In genomic region chr6:34601706-34602105, GRCh38 we compare ENCODE assay signal across 15 cellular contexts. TPM values are rescaled to one million over a fixed set of nuclear protein-coding genes. Genes with fewer than 3 reads are reported as not detected.
A peak's percentile ranks its signal among the peaks of the same experiment; 100 is the strongest.
DNase-seq lines count a peak whose midpoint lies in the region; ATAC-seq, FAIRE-seq and TF ChIP-seq lines count a peak whose summit lies in the region.
"Had no signal": no experiment of that assay in that cellular context is flagged by ENCODE, and none has a peak within 500 bp of the region (broad histone marks: within the 10 kb centered on the region; RNA-seq: fewer than 3 reads in every experiment).

No MANE protein-coding gene starts in this region.

- peaks cover 28% of the 10 kb centered on the region for H4K20me1 ChIP-seq in GM23338 (replicated peaks; ENCODE audit: insufficient read depth)

- DNase-seq in GM23338 (ENCODE audit: low spot score) (peak; percentile 48), NCI-H2196 treated with DMSO at 0.1 percent for 48 hours (lab: John Stamatoyannopoulos, UW; ENCODE audit: unreplicated experiment) (peak; percentile 45), cerebellar cortex (ENCODE audit: low spot score) (peak; percentile 97), pancreas (no peak), GOT3 (lab: John Stamatoyannopoulos, UW) (no peak)
- DNase-seq: activated CD4-positive, alpha-beta T cell treated with anti-CD3 and anti-CD28 coated beads for 36 hours; CD4-positive, alpha-beta T cell; foreskin keratinocyte; NCI-H1436 treated with DMSO at 0.1 percent for 48 hours; SIG-M5; stimulated activated CD4-positive, alpha-beta T cell treated with anti-CD3 and anti-CD28 coated beads, Interleukin-2, amount 100 ng/mL, for 48 hours had no signal

- no peak overlapping the region for H3K27ac ChIP-seq in GM23338 (ENCODE audit: low read depth)
- H3K27ac ChIP-seq in pancreas, result peak overlapping the region in 3 of 4 donors; percentile 8 to 74 (median 69)
- H3K27ac ChIP-seq: foreskin keratinocyte had no signal

- intact Hi-C loops in pancreas (cut with DNase I), result loop anchor here in 1 of 3 donors (10.0 kb wide), 1 partner anchor 137 kb away; the partner anchor contains the start of gene PACSIN1

- TF ChIP-seq CTCF in GM23338 (conservative IDR thresholded peaks at IDR 0.05; ENCODE audit: low read depth in 2 of 2), result no peak
- TF ChIP-seq CTCF in pancreas (IDR thresholded peaks at IDR 0.05), result no peak

- 68 to 69% methylated on average over 4 of the region's 4 CpGs for WGBS in pancreas, 2 donors

- 0 out of 2 replicates have a peak, but pooled peaks cover 4% of the 10 kb centered on the region for H3K36me3 ChIP-seq in GM23338 (ENCODE audit: insufficient read depth)
- H3K36me3 ChIP-seq in pancreas, result no peaks in the 10 kb centered on the region

- H3K27me3 ChIP-seq in GM23338 (ENCODE audit: insufficient read depth) (no peaks in the 10 kb centered on the region), pancreas (no peaks in the 10 kb centered on the region)
- H3K27me3 ChIP-seq: foreskin keratinocyte had no signal

- peak overlapping the region; percentile 41 for H3K4me2 ChIP-seq in GM23338

- H3K4me1 ChIP-seq in GM23338 (ENCODE audit: insufficient read depth), result peaks cover 35% of the 10 kb centered on the region
- peaks cover 34 to 54% (median 44%) of the 10 kb centered on the region in 3 donors for H3K4me1 ChIP-seq in pancreas

- no peaks in the 10 kb centered on the region for H3K9me3 ChIP-seq in pancreas

- no peaks in the 10 kb centered on the region for H3K9me2 ChIP-seq in GM23338 (ENCODE audit: insufficient read depth)

- ATAC-seq in GM23338, result peak; percentile 63
- ATAC-seq in pancreas, result peak in 2 of 4 donors; percentile 17 to 39
- ATAC-seq in HG03159 (IDR thresholded peaks at IDR 0.05; ENCODE audit: unreplicated experiment), result no peak
- ATAC-seq in SK-N-SH treated with all-trans-retinoic acid at 6 μM for 48 hours, result no peak
- ATAC-seq in GM19397 (IDR thresholded peaks at IDR 0.05; ENCODE audit: unreplicated experiment), result no peak
- ATAC-seq: activated CD4-positive, alpha-beta T cell treated with anti-CD3 and anti-CD28 coated beads for 36 hours; foreskin keratinocyte had no signal

- no peaks in the 10 kb centered on the region for H3K9me3 Mint-ChIP-seq in GM23338
- H3K9me3 Mint-ChIP-seq: CD4-positive, alpha-beta T cell had no signal

- H3K36me3 Mint-ChIP-seq in GM23338 (ENCODE audit: low read depth), result no peaks in the 10 kb centered on the region; the same call in 2 of the 3 replicates

- H3K4me3 Mint-ChIP-seq in GM23338, result peak overlapping the region; percentile 4; the same call in 1 of the 3 replicates
- H3K4me3 Mint-ChIP-seq: activated CD4-positive, alpha-beta T cell treated with anti-CD3 and anti-CD28 coated beads for 36 hours; CD4-positive, alpha-beta T cell had no signal

- H3F3A ChIP-seq in GM23338 (replicated peaks; ENCODE audit: low read depth), result no peaks in the 10 kb centered on the region

- H3K27ac Mint-ChIP-seq in GM23338, result peak overlapping the region; percentile 64
- H3K27ac Mint-ChIP-seq: activated CD4-positive, alpha-beta T cell treated with anti-CD3 and anti-CD28 coated beads for 36 hours; CD4-positive, alpha-beta T cell had no signal

- H2AFZ ChIP-seq in GM23338, result no peak overlapping the region

- no peaks in the 10 kb centered on the region for H3K27me3 Mint-ChIP-seq in GM23338 (ENCODE audit: insufficient read depth, low read depth, poor library complexity)
- H3K27me3 Mint-ChIP-seq: activated CD4-positive, alpha-beta T cell treated with anti-CD3 and anti-CD28 coated beads for 36 hours; CD4-positive, alpha-beta T cell had no signal

- H3K79me2 ChIP-seq in GM23338 (replicated peaks; ENCODE audit: insufficient read depth), result peaks cover 70% of the 10 kb centered on the region

- no peak for FAIRE-seq in pancreas (lab: Jason Lieb, UNC)
- FAIRE-seq: GM19239 had no signal

- no peak overlapping the region for H3K4me3 ChIP-seq in GM23338
- no peak overlapping the region for H3K4me3 ChIP-seq in pancreas

- H3K4me1 Mint-ChIP-seq in GM23338, result peaks cover 29% of the 10 kb centered on the region

TF ChIP-seq in GM23338, 12 proteins besides CTCF, POLR2A, EP300 and RAD21 (continues in another document):
- TF ChIP-seq ZNF331 (CRISPR knock-in tag; IDR thresholded peaks at IDR 0.05; ENCODE audit: low read depth), result no peak
- TF ChIP-seq STAT1 (IDR thresholded peaks at IDR 0.05; ENCODE audit: unreplicated experiment), result no peak
- TF ChIP-seq NANOG (IDR thresholded peaks at IDR 0.05; ENCODE audit: borderline replicate concordance), result no peak
- TF ChIP-seq EZH2 (IDR thresholded peaks at IDR 0.05; ENCODE audit: low read depth, unreplicated experiment), result no peak
- no peak for TF ChIP-seq ETS1 (IDR thresholded peaks at IDR 0.05)
- TF ChIP-seq EZH2phosphoT487 (IDR thresholded peaks at IDR 0.05; ENCODE audit: unreplicated experiment), result no peak

TF ChIP-seq in SK-N-SH treated with all-trans-retinoic acid at 6 μM for 48 hours, 23 proteins besides CTCF, POLR2A, EP300 and RAD21 (continues in another document):
- TF ChIP-seq CREB5 (CRISPR knock-in tag; IDR thresholded peaks at IDR 0.05; ENCODE audit: low read depth), result no peak
- no peak for TF ChIP-seq RARB (CRISPR knock-in tag; IDR thresholded peaks at IDR 0.05)
- TF ChIP-seq CSDC2 (CRISPR knock-in tag; IDR thresholded peaks at IDR 0.05), result no peak
- TF ChIP-seq ZNF565 (CRISPR knock-in tag; conservative IDR thresholded peaks at IDR 0.05; ENCODE audit: low read depth), result no peak
- TF ChIP-seq ZC3H10 (CRISPR knock-in tag; IDR thresholded peaks at IDR 0.05), result no peak
- no peak for TF ChIP-seq BACH2 (CRISPR knock-in tag; IDR thresholded peaks at IDR 0.05; ENCODE audit: borderline replicate concordance)
- TF ChIP-seq ARNTL (CRISPR knock-in tag; IDR thresholded peaks at IDR 0.05; ENCODE audit: borderline replicate concordance, low read depth), result no peak
- TF ChIP-seq POU6F1 (CRISPR knock-in tag; IDR thresholded peaks at IDR 0.05; ENCODE audit: borderline replicate concordance, low read depth), result no peak
- TF ChIP-seq ZNF8 (CRISPR knock-in tag; IDR thresholded peaks at IDR 0.05), result no peak
- no peak for TF ChIP-seq ISL1 (CRISPR knock-in tag; IDR thresholded peaks at IDR 0.05)
- no peak for TF ChIP-seq GLIS3 (CRISPR knock-in tag; IDR thresholded peaks at IDR 0.05)
- no peak for TF ChIP-seq TOX (CRISPR knock-in tag; IDR thresholded peaks at IDR 0.05; ENCODE audit: borderline replicate concordance)
- TF ChIP-seq PATZ1 (CRISPR knock-in tag; IDR thresholded peaks at IDR 0.05; ENCODE audit: borderline replicate concordance), result no peak
- no peak for TF ChIP-seq ZNF70 (CRISPR knock-in tag; IDR thresholded peaks at IDR 0.05)
- no peak for TF ChIP-seq OSR1 (CRISPR knock-in tag; IDR thresholded peaks at IDR 0.05)

RNA-seq across cellular contexts. Expression of gene SPDEF, which starts 45.6 kb away (rescaled TPM):
- total RNA-seq in GM23338 (2014; rRNA removed; shearing (Covaris generic)), result 0.69 TPM in 1 of 2 replicates, not detected in the other
- not detected in 2 replicates for polyA plus RNA-seq in GM23338 (2016; fragmentation: Nextera tagmentation; extraction: Ambion mirVana)
- 1 to 10 TPM in 1 of 6 donors, under 1 TPM in 5; 0.24 to 1.2 (median 0.49) TPM for total RNA-seq in pancreas
- under 1 TPM; 0.42 to 0.59 TPM for polyA plus RNA-seq in pancreas
- total RNA-seq: foreskin keratinocyte had no signal

Comparison
In these comparisons a context has a peak if more than half of its experiments do, and no peak if none do; other contexts are left out.
1. DNase-seq: peak in GM23338 (single experiment), NCI-H2196 treated with DMSO at 0.1 percent for 48 hours (single experiment) and cerebellar cortex (single experiment); none in pancreas (0 of 6) and GOT3 (single experiment).